In genomic region chr1:212283741-212284140, GRCh38 we compare ENCODE assay signal across 11 cellular contexts. TPM values are rescaled to one million over a fixed set of nuclear protein-coding genes. Genes with fewer than 3 reads are reported as not detected.
A peak's percentile ranks its signal among the peaks of the same experiment; 100 is the strongest.
DNase-seq lines count a peak whose midpoint lies in the region; ATAC-seq, FAIRE-seq and TF ChIP-seq lines count a peak whose summit lies in the region.
"Had no signal": no experiment of that assay in that cellular context is flagged by ENCODE, and none has a peak within 500 bp of the region (broad histone marks: within the 10 kb centered on the region; RNA-seq: fewer than 3 reads in every experiment).

No MANE protein-coding gene starts in this region.

- H3K4me3 Mint-ChIP-seq in CD4-positive, alpha-beta memory T cell: peak overlapping the region; percentile 94 to 100 (median 99)
- peak overlapping the region; percentile 95 to 100 (median 98) for H3K4me3 Mint-ChIP-seq in naive B cell

- peaks cover 21% of the 10 kb centered on the region for H3K4me1 ChIP-seq in CD4-positive, alpha-beta memory T cell (ENCODE audit: insufficient read depth, low read length)
- H3K4me1 ChIP-seq in Karpas-422 (ENCODE audit: low read length): peaks cover 21% of the 10 kb centered on the region
- peaks cover 16 to 23% of the 10 kb centered on the region in 2 experiments; a peak in 4 of 5 replicates for H3K4me1 ChIP-seq in K562 (replicated peaks in 1 of 2; ENCODE audit: control insufficient read depth in 2 of 2, insufficient read depth in 2 of 2, low read length in 2 of 2)

- H3K79me2 ChIP-seq in Karpas-422 (ENCODE audit: low read length) (peaks cover 25% of the 10 kb centered on the region), K562 (ENCODE audit: control insufficient read depth, insufficient read depth, low read length) (peaks cover 46% of the 10 kb centered on the region)

- in situ Hi-C loops in K562 (cut with MboI): no loop called here

- TF ChIP-seq CTCF in K562 (IDR thresholded peaks at IDR 0.05 in 2 of 3, conservative IDR thresholded peaks at IDR 0.05 in 1 of 3; ENCODE audit: insufficient read depth in 2 of 3, low read depth in 1 of 3, low read length in 3 of 3): no peak

- H3K9me1 ChIP-seq in K562 (ENCODE audit: control insufficient read depth, insufficient read depth, low read length): no peaks in the 10 kb centered on the region

- peak overlapping the region; percentile 98 for H3K4me2 ChIP-seq in Karpas-422 (ENCODE audit: low read depth, low read length, poor library complexity, severe bottlenecking)
- H3K4me2 ChIP-seq in K562 (ENCODE audit: insufficient read depth, low read length): peak overlapping the region; percentile 88

- no peak for TF ChIP-seq RAD21 in K562 (CRISPR knock-in tag; conservative IDR thresholded peaks at IDR 0.05 in 1 of 2, IDR thresholded peaks at IDR 0.05 in 1 of 2)

- H3K27me3 ChIP-seq in CD4-positive, alpha-beta memory T cell (ENCODE audit: insufficient read depth, low read length): no peaks in the 10 kb centered on the region
- H3K27me3 ChIP-seq in Karpas-422 (ENCODE audit: low read length): no peaks in the 10 kb centered on the region
- H3K27me3 ChIP-seq in K562 (ENCODE audit: control insufficient read depth in 2 of 2, insufficient read depth in 2 of 2, low read length in 2 of 2): no peaks in the 10 kb centered on the region

- intact Hi-C loops in CD4-positive, alpha-beta memory T cell (cut with micrococcal nuclease): loop anchor here (2.0 kb wide), 1 partner anchor 453 kb away; the partner anchor contains the start of gene LPGAT1
- intact Hi-C loops in K562 (cut with micrococcal nuclease): loop anchor here (2.0 kb wide), 1 partner anchor 41 kb away; no protein-coding TSS in a partner anchor

- H3K9me3 Mint-ChIP-seq in CD4-positive, alpha-beta memory T cell: no peaks in the 10 kb centered on the region
- peaks cover 0 to 4% (median 0%) of the 10 kb centered on the region in 7 donors for H3K9me3 Mint-ChIP-seq in naive B cell

- 0 out of 2 replicates have a peak overlapping the region, but pooled peaks have one; percentile 71 for H3K9ac ChIP-seq in Karpas-422 (ENCODE audit: low read length)
- peak overlapping the region; percentile 36 to 91; a peak in 3 of 4 replicates for H3K9ac ChIP-seq in K562 (ENCODE audit: insufficient read depth in 1 of 2, low read depth in 2 of 2, low read length in 2 of 2)

- H4K20me1 ChIP-seq in Karpas-422 (ENCODE audit: insufficient read depth, low read depth, low read length): no peaks in the 10 kb centered on the region
- peaks cover 8% of the 10 kb centered on the region; the same call in 1 of the 2 replicates for H4K20me1 ChIP-seq in K562 (replicated peaks; ENCODE audit: control insufficient read depth, insufficient read depth, low read length)

- no peaks in the 10 kb centered on the region for H3K36me3 ChIP-seq in CD4-positive, alpha-beta memory T cell (ENCODE audit: insufficient read depth, low read length)
- H3K36me3 ChIP-seq in Karpas-422 (ENCODE audit: insufficient read depth, low read length) (no peaks in the 10 kb centered on the region), K562 (ENCODE audit: control insufficient read depth, insufficient read depth, low read length) (peaks cover 4% of the 10 kb centered on the region; the same call in 1 of the 3 replicates)

- H3K9me3 ChIP-seq in CD4-positive, alpha-beta memory T cell (ENCODE audit: control insufficient read depth in 1 of 2, low read length in 2 of 2): no peaks in the 10 kb centered on the region
- H3K9me3 ChIP-seq in Karpas-422 (ENCODE audit: low read length): no peaks in the 10 kb centered on the region
- no peaks in the 10 kb centered on the region for H3K9me3 ChIP-seq in K562 (replicated peaks; ENCODE audit: control insufficient read depth, insufficient read depth, low read depth, low read length)

- TF ChIP-seq POLR2A in K562 (conservative IDR thresholded peaks at IDR 0.05): no peak

- FAIRE-seq in K562 (lab: Jason Lieb, UNC): peak; percentile 35
- FAIRE-seq: colon had no signal

- peak overlapping the region; percentile 63 to 99 for H3K4me3 ChIP-seq in CD4-positive, alpha-beta memory T cell (ENCODE audit: low read length in 2 of 2)
- peak overlapping the region; percentile 83; the same call in 1 of the 2 replicates for H3K4me3 ChIP-seq in Karpas-422 (ENCODE audit: low read length)
- H3K4me3 ChIP-seq in K562: peak overlapping the region; percentile 86

- CTCF ChIA-PET in CD4-positive, alpha-beta memory T cell (lab: Charles Lee; ENCODE audit: partially characterized antibody): interaction anchor here (0.8 to 2.1 kb wide), 6 partner anchors 11 to 249 kb away, joined by 3 to 17 read pairs (median 4); partner anchors contain the start of genes DTL and INTS7
- CTCF ChIA-PET in K562 (lab: Yijun Ruan, JAX; ENCODE audit: low intra/inter-chr PET ratio): no interaction called here

- peaks cover 0 to 17% of the 10 kb centered on the region in 2 donors for H3K36me3 Mint-ChIP-seq in CD4-positive, alpha-beta memory T cell
- peaks cover 0 to 8% of the 10 kb centered on the region in 2 donors for H3K36me3 Mint-ChIP-seq in naive B cell

- WGBS in K562 (ENCODE audit: insufficient coverage, low coverage, missing lambda C conversion rate): 26% methylated on average over 9 of the region's 9 CpGs

- BruUV-seq in K562 (replicated peaks; lab: Mats Ljungman, UMichigan): no TSS peak

- peak overlapping the region; percentile 92 for H3K27ac ChIP-seq in CD4-positive, alpha-beta memory T cell (ENCODE audit: low read depth, low read length)
- H3K27ac ChIP-seq in Karpas-422 (ENCODE audit: low read length) (no peak overlapping the region), K562 (ENCODE audit: extremely low read depth, low read depth, low read length) (peak overlapping the region; percentile 95; the same call in 2 of the 3 replicates)

- no peaks in the 10 kb centered on the region for H3K27me3 Mint-ChIP-seq in CD4-positive, alpha-beta memory T cell
- H3K27me3 Mint-ChIP-seq in naive B cell: no peaks in the 10 kb centered on the region

- DNase-seq in CD4-positive, alpha-beta memory T cell: peak in 4 of 5 donors; percentile 24 to 45 (median 30)
- DNase-seq in Karpas-422 (no peak), K562 (ENCODE audit: extremely low read depth in 1 of 4, low spot score in 3 of 4) (peak in 1 of 4 experiments; percentile 29), naive B cell (no peak), medulla oblongata (ENCODE audit: extremely low spot score) (no peak), islet precursor cell (no peak), NCI-H1436 (lab: John Stamatoyannopoulos, UW) (no peak), ureter (ENCODE audit: low spot score) (no peak)
- DNase-seq: left colon, trophoblast cell had no signal

- peak overlapping the region; percentile 94 to 99 (median 98) for H3K27ac Mint-ChIP-seq in CD4-positive, alpha-beta memory T cell
- peak overlapping the region in 5 of 6 donors; percentile 79 to 100 (median 98) for H3K27ac Mint-ChIP-seq in naive B cell

- no peak for TF ChIP-seq EP300 in K562 (IDR thresholded peaks at IDR 0.05; ENCODE audit: low read length)

- ATAC-seq in K562: no peak
- ATAC-seq in naive B cell (ENCODE audit: low read depth in 2 of 2): no peak
- ATAC-seq: left colon had no signal

- POLR2A ChIA-PET in CD4-positive, alpha-beta memory T cell (lab: Charles Lee; ENCODE audit: partially characterized antibody): interaction anchor here (1.1 to 5.2 kb wide), 4 partner anchors 10 to 206 kb away, joined by 3 to 108 read pairs (median 4); no protein-coding TSS in a partner anchor
- POLR2A ChIA-PET in K562 (lab: Yijun Ruan, JAX): interaction anchor here (0.7 to 2.4 kb wide), 9 partner anchors 9 to 248 kb away, joined by 3 to 9 read pairs (median 6); partner anchors contain the start of genes DTL and INTS7

- H3K4me1 Mint-ChIP-seq in CD4-positive, alpha-beta memory T cell: peaks cover 17 to 37% (median 27%) of the 10 kb centered on the region in 4 donors
- peaks cover 23 to 27% (median 25%) of the 10 kb centered on the region in 3 donors for H3K4me1 Mint-ChIP-seq in naive B cell

- H3K9me2 ChIP-seq in Karpas-422 (replicated peaks; ENCODE audit: insufficient read depth, low read length): no peaks in the 10 kb centered on the region

- H2AFZ ChIP-seq in Karpas-422 (ENCODE audit: low read length) (no peak overlapping the region), K562 (ENCODE audit: low read depth, low read length) (peak overlapping the region; percentile 98)

TF ChIP-seq in K562, 482 proteins besides CTCF, POLR2A, EP300 and RAD21 (continues in another document):
- TF ChIP-seq SMARCE1 (IDR thresholded peaks at IDR 0.05): no peak
- TF ChIP-seq ZEB2 (IDR thresholded peaks at IDR 0.05): 0 out of 2 replicates have a peak, but pooled peaks have one; percentile 36

RNA-seq across cellular contexts. Expression of gene PPP2R5A, which starts 1.5 kb away (rescaled TPM):
- total RNA-seq in CD4-positive, alpha-beta memory T cell: 10 to 100 TPM; 53.8 to 55.0 TPM
- polyA plus RNA-seq in CD4-positive, alpha-beta memory T cell: 10 to 100 TPM; 37.9 to 43.0 TPM
- total RNA-seq in Karpas-422 (2014; rRNA removed; shearing (Covaris generic); ENCODE audit: low replicate concordance): 31.3 and 41.6 TPM in 2 replicates
- total RNA-seq in K562 (2011; cell fraction: chromatin; rRNA removed; ENCODE audit: low replicate concordance): 22.5 and 38.1 TPM in 2 replicates
- 17.6 and 18.8 TPM in 2 replicates for total RNA-seq in K562 (2011; cell fraction: nucleolus; rRNA removed)
- total RNA-seq in K562 (2011; cell fraction: nucleoplasm; rRNA removed): 24.0 and 38.3 TPM in 2 replicates
- 57.2 and 59.8 TPM in 2 replicates for total RNA-seq in K562 (2014; rRNA removed)
- total RNA-seq in K562 (2014; rRNA removed; fragmentation: Illumina TruSeq; extraction: Trizol): 64.3 and 73.5 TPM in 2 replicates
- total RNA-seq in K562 (2015; rRNA removed; fragmentation: Illumina TruSeq; extraction: Trizol): 66.1 and 69.6 TPM in 2 replicates
- total RNA-seq in K562 (2021): 70.9 and 71.1 TPM in 2 replicates
- polyA plus RNA-seq in K562 (2011; rRNA removed): 79.3 and 106 TPM in 2 replicates
- polyA plus RNA-seq in K562 (2011; cell fraction: cytosol; rRNA removed): 37.4 and 45.8 TPM in 2 replicates
- 26.6 and 37.4 TPM in 2 replicates for polyA plus RNA-seq in K562 (2011; cell fraction: nucleus; rRNA removed)
- 45.3 and 51.5 TPM in 2 replicates for polyA plus RNA-seq in K562 (2012)
- 62.9 and 71.3 TPM in 2 replicates for polyA plus RNA-seq in K562 (2014; fragmentation: Illumina TruSeq; extraction: Trizol)
- polyA plus RNA-seq in K562 (2014; fragmentation: Nextera tagmentation; extraction: Ambion mirVana): 10 to 100 TPM; 26.9 to 31.2 TPM
- 53.8 and 62.2 TPM in 2 replicates for polyA plus RNA-seq in K562 (2014; rRNA removed)
- polyA minus RNA-seq in K562 (2011; rRNA and poly(A)+ RNA removed): 59.4 and 61.4 TPM in 2 replicates
- polyA minus RNA-seq in K562 (2011; cell fraction: cytosol; rRNA and poly(A)+ RNA removed): 33.0 and 37.2 TPM in 2 replicates
- 25.4 and 30.1 TPM in 2 replicates for polyA minus RNA-seq in K562 (2011; cell fraction: nucleus; rRNA and poly(A)+ RNA removed)
- polyA plus RNA-seq in naive B cell (ENCODE audit: low read depth in 6 of 6): 10 to 100 TPM; 22.0 to 38.2 (median 31.7) TPM
- total RNA-seq in ureter: 38.1 TPM

Comparison
In these comparisons a context has a peak if more than half of its experiments do, and no peak if none do; other contexts are left out.
1. DNase-seq: peak in CD4-positive, alpha-beta memory T cell (4 of 5); none in Karpas-422 (single experiment), naive B cell (single experiment), medulla oblongata (single experiment), islet precursor cell (single experiment), NCI-H1436 (single experiment) and ureter (single experiment).
2. Peak in every context shown above with its lines, with median percentiles within 50 percentile points of each other: H3K4me3 ChIP-seq.